ENCODE assay signal across 8 cellular contexts in the genomic region with DNA sequence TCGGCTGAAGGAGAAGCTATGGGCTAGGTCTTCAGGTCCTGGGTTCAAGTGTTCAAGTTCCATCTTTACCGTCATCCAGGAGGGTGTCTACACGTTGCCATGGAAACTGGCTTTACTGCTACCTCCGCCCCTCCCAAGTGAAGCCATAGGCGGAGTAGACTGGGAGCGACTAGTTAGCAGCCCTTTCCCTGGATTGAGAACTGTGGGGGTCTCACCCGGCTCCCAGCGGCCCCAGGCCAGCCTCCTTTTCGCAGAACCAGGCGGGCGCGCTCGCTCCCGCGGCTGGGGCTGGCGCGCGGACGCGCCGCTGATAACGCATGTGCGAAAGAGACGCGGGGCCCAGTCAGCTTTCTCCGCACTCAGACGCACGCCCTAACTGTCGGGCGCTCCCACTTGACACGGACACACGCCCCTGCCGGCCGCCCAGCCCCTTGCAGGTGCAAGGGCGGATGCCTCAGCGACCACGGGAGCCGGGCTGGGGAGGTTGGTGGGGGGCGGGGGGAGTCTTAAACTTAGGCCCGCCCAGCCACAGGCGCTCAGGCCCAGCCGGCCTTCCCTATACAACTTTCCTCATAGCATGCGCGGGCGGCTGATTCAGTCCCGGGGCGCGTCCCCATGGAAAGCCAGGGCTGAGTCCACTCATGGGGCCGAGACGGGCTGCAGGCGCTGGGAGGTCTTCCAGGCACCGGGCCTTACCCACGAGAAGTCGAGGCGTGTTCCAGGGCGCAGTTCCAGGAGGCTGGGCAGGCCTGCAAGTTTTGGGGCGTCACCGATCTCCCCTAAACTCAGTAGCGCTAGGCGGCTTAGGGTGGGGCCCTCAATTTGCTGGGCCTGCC. TPM values are rescaled to one million over a fixed set of nuclear protein-coding genes. Genes with fewer than 3 reads are reported as not detected.
A peak's percentile ranks its signal among the peaks of the same experiment; 100 is the strongest.
DNase-seq lines count a peak whose midpoint lies in the region; ATAC-seq and TF ChIP-seq lines count a peak whose summit lies in the region.

No MANE protein-coding gene starts in this region.

- TF ChIP-seq CTCF in WTC11 (IDR thresholded peaks at IDR 0.05), result peak; percentile 52; the same call in 1 of the 2 replicates

- POLR2A ChIA-PET in WTC11 (lab: Charles Lee), result interaction anchor here (0.6 to 2.1 kb wide), 5 partner anchors 10 to 242 kb away, joined by 3 to 10 read pairs (median 5); no protein-coding TSS in a partner anchor

- peaks cover 42% of the 10 kb centered on the region for H3K4me1 Mint-ChIP-seq in WTC11
- H3K4me1 Mint-ChIP-seq in central memory CD8-positive, alpha-beta T cell, result peaks cover 30% of the 10 kb centered on the region

- peak overlapping the region; percentile 75 for H3K4me3 Mint-ChIP-seq in WTC11
- H3K4me3 Mint-ChIP-seq in central memory CD8-positive, alpha-beta T cell, result peak overlapping the region; percentile 19

- CTCF ChIA-PET in WTC11 (lab: Charles Lee), result interaction anchor here (0.6 to 4.8 kb wide), 21 partner anchors 9 to 406 kb away, joined by 3 to 62 read pairs (median 9); partner anchors contain the start of genes ADAM15, KRTCAP2 and PBXIP1

- no peaks in the 10 kb centered on the region for H3K9me3 Mint-ChIP-seq in WTC11
- H3K9me3 Mint-ChIP-seq in central memory CD8-positive, alpha-beta T cell, result no peaks in the 10 kb centered on the region

- peaks cover 33% of the 10 kb centered on the region for H3K27me3 Mint-ChIP-seq in WTC11 (ENCODE audit: low read depth)
- H3K27me3 Mint-ChIP-seq in central memory CD8-positive, alpha-beta T cell, result no peaks in the 10 kb centered on the region

- H3K36me3 Mint-ChIP-seq in WTC11, result peaks cover 24% of the 10 kb centered on the region
- peaks cover 4% of the 10 kb centered on the region for H3K36me3 Mint-ChIP-seq in central memory CD8-positive, alpha-beta T cell (ENCODE audit: insufficient read depth)

- peak; percentile 78 for ATAC-seq in WTC11
- peak; percentile 96 for ATAC-seq in central memory CD8-positive, alpha-beta T cell (replicated peaks; ENCODE audit: extremely low read depth, poor library complexity, severe bottlenecking)

- DNase-seq in Ammon's horn (ENCODE audit: low spot score) (peak; percentile 65), GM19240 (ENCODE audit: insufficient read length, low spot score) (peak; percentile 71), MV-4-11 (lab: John Stamatoyannopoulos, UW) (peak; percentile 71), WTC11 (ENCODE audit: low spot score) (peak; percentile 94), kidney glomerular epithelial cell (lab: John Stamatoyannopoulos, UW) (peak; percentile 35), COR-L47 (lab: John Stamatoyannopoulos, UW) (no peak)
- DNase-seq in central memory CD8-positive, alpha-beta T cell (ENCODE audit: low spot score in 2 of 2), result peak; percentile 57 to 68
- DNase-seq in stimulated activated CD4-positive, alpha-beta T cell treated with anti-CD3 and anti-CD28 coated beads, Interleukin-2, amount 100 ng/mL, for 4 hours (ENCODE audit: low read depth), result peak; percentile 52

- H3K27ac Mint-ChIP-seq in WTC11, result no peak overlapping the region
- H3K27ac Mint-ChIP-seq in central memory CD8-positive, alpha-beta T cell (ENCODE audit: low read depth), result no peak overlapping the region

TF ChIP-seq in WTC11, 78 proteins besides CTCF, POLR2A, EP300 and RAD21 (continues in another document):
- TF ChIP-seq SOX15 (CRISPR knock-in tag; IDR thresholded peaks at IDR 0.05) (no peak), ZNF512 (CRISPR knock-in tag; IDR thresholded peaks at IDR 0.05; ENCODE audit: borderline replicate concordance) (no peak), FOXJ3 (CRISPR knock-in tag; IDR thresholded peaks at IDR 0.05; ENCODE audit: borderline replicate concordance) (no peak), ZNF219 (CRISPR knock-in tag; IDR thresholded peaks at IDR 0.05; ENCODE audit: borderline replicate concordance) (no peak), IRF1 (CRISPR knock-in tag; IDR thresholded peaks at IDR 0.05) (no peak), ATF1 (CRISPR knock-in tag; IDR thresholded peaks at IDR 0.05) (no peak), JAZF1 (CRISPR knock-in tag; IDR thresholded peaks at IDR 0.05) (no peak), E2F4 (CRISPR knock-in tag; IDR thresholded peaks at IDR 0.05; ENCODE audit: borderline replicate concordance, low read depth) (no peak), CREM (CRISPR knock-in tag; IDR thresholded peaks at IDR 0.05) (0 out of 2 replicates have a peak, but pooled peaks have one; percentile 8), STAT6 (CRISPR knock-in tag; conservative IDR thresholded peaks at IDR 0.05; ENCODE audit: low read depth) (no peak), ZNF281 (CRISPR knock-in tag; IDR thresholded peaks at IDR 0.05) (no peak), MAX (CRISPR knock-in tag; IDR thresholded peaks at IDR 0.05) (peak; percentile 75), HMGA2 (CRISPR knock-in tag; IDR thresholded peaks at IDR 0.05) (no peak), ZNF232 (CRISPR knock-in tag; IDR thresholded peaks at IDR 0.05) (no peak), ZNF263 (CRISPR knock-in tag; IDR thresholded peaks at IDR 0.05; ENCODE audit: low read depth) (no peak)

RNA-seq across cellular contexts. Expression of gene EFNA4, which starts 7.4 kb away (rescaled TPM):
- total RNA-seq in WTC11 (2021), result 19.5 to 22.7 TPM (median 22.3 TPM) in 3 replicates

RNA-seq across cellular contexts. Expression of gene EFNA3, which starts 7.7 kb away (rescaled TPM):
- 12.5 to 15.4 TPM (median 15.4 TPM) in 3 replicates for total RNA-seq in WTC11 (2021)

RNA-seq across cellular contexts. Expression of gene ADAM15, which starts 19.8 kb away (rescaled TPM):
- total RNA-seq in WTC11 (2021), result 32.1 to 38.4 TPM (median 33.2 TPM) in 3 replicates

RNA-seq across cellular contexts. Expression of gene DCST1, which starts 37.3 kb away (rescaled TPM):
- total RNA-seq in WTC11 (2021), result 0.15 TPM in 1 of 3 replicates, not detected in the others

RNA-seq across cellular contexts. Expression of gene DCST2, which starts 37.4 kb away (rescaled TPM):
- total RNA-seq in WTC11 (2021), result 0.83 to 1.8 TPM (median 1.6 TPM) in 3 replicates
